ENCODE assay signal across 1 cellular context in the genomic region with DNA sequence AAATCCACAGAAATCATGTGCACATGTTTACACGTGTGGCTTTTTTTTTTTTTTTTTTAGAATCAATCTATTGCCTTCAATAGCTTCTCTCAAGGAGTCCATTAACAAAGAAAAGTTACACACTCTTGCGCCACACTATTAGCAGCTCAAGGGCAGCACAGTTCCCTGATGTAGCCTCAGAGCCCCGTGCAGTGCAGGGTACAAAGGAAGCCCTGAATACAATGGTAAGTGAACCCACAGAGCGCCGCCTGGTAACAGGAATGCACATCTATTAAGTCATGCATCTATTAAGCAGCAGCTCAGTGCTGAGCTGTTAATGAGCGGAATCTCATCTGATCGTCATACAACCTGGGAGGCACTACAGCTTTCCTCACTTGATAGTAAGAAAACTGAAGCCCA.
TF ChIP-seq lines count a peak whose summit lies in the region.

No MANE protein-coding gene starts in this region.

TF ChIP-seq in HepG2, 621 proteins besides CTCF, POLR2A, EP300 and RAD21:
- TF ChIP-seq SOX13 (IDR thresholded peaks at IDR 0.05): no peak
- TF ChIP-seq SOX13 (CRISPR knock-in tag; conservative IDR thresholded peaks at IDR 0.05 in 1 of 2, IDR thresholded peaks at IDR 0.05 in 1 of 2): peak in 1 of 2 experiments; percentile 43; a peak in 1 of 4 replicates
- no peak for TF ChIP-seq MIER3 (CRISPR knock-in tag; IDR thresholded peaks at IDR 0.05; ENCODE audit: borderline replicate concordance)
- TF ChIP-seq TEAD3 (CRISPR knock-in tag; optimal IDR thresholded peaks at IDR 0.05; ENCODE audit: borderline replicate concordance): peak; percentile 35
- no peak for TF ChIP-seq SOX6 (IDR thresholded peaks at IDR 0.05)
- TF ChIP-seq SOX6 (CRISPR knock-in tag; IDR thresholded peaks at IDR 0.05): peak; percentile 46
- peak; percentile 89 for TF ChIP-seq RBAK (CRISPR knock-in tag; IDR thresholded peaks at IDR 0.05)
- TF ChIP-seq CEBPG (CRISPR knock-in tag; IDR thresholded peaks at IDR 0.05): 0 out of 2 replicates have a peak, but pooled peaks have one; percentile 31
- TF ChIP-seq SOX5 (CRISPR knock-in tag; IDR thresholded peaks at IDR 0.05; ENCODE audit: borderline replicate concordance): peak; percentile 18; the same call in 1 of the 2 replicates
- TF ChIP-seq CEBPB (IDR thresholded peaks at IDR 0.05; ENCODE audit: borderline replicate concordance, low read depth, low read length): peak; percentile 80
- no peak for TF ChIP-seq SIX1 (CRISPR knock-in tag; IDR thresholded peaks at IDR 0.05; ENCODE audit: borderline replicate concordance)
- TF ChIP-seq, protein P1, sequence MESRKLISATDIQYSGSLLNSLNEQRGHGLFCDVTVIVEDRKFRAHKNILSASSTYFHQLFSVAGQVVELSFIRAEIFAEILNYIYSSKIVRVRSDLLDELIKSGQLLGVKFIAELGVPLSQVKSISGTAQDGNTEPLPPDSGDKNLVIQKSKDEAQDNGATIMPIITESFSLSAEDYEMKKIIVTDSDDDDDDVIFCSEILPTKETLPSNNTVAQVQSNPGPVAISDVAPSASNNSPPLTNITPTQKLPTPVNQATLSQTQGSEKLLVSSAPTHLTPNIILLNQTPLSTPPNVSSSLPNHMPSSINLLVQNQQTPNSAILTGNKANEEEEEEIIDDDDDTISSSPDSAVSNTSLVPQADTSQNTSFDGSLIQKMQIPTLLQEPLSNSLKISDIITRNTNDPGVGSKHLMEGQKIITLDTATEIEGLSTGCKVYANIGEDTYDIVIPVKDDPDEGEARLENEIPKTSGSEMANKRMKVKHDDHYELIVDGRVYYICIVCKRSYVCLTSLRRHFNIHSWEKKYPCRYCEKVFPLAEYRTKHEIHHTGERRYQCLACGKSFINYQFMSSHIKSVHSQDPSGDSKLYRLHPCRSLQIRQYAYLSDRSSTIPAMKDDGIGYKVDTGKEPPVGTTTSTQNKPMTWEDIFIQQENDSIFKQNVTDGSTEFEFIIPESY (CRISPR knock-in tag; IDR thresholded peaks at IDR 0.05): 0 out of 2 replicates have a peak, but pooled peaks have one; percentile 22
- peak; percentile 30; the same call in 1 of the 2 replicates for TF ChIP-seq HNF4A (CRISPR knock-in tag; IDR thresholded peaks at IDR 0.05)
- no peak for TF ChIP-seq PPARG (CRISPR knock-in tag; conservative IDR thresholded peaks at IDR 0.05)
